9 cellular contexts compared by ENCODE assay signal in genomic region chr6:80005406-80005805, GRCh38. TPM values are rescaled to one million over a fixed set of nuclear protein-coding genes. Genes with fewer than 3 reads are reported as not detected.
A peak's percentile ranks its signal among the peaks of the same experiment; 100 is the strongest.
DNase-seq lines count a peak whose midpoint lies in the region; ATAC-seq and TF ChIP-seq lines count a peak whose summit lies in the region.
"Had no signal": no experiment of that assay in that cellular context is flagged by ENCODE, and none has a peak within 500 bp of the region (broad histone marks: within the 10 kb centered on the region; RNA-seq: fewer than 3 reads in every experiment).

No MANE protein-coding gene starts in this region.

- peak overlapping the region; percentile 90 for H3K4me3 ChIP-seq in SK-N-MC
- peak overlapping the region; percentile 87 for H3K4me3 ChIP-seq in fibroblast of pulmonary artery (replicated peaks; ENCODE audit: low read depth, low read length)

- H3K4me1 Mint-ChIP-seq in activated T-cell treated with anti-CD3 and anti-CD28 coated beads, Interleukin-2, amount 50 U/mL, for 72 hours (ENCODE audit: low read depth): peaks cover 30% of the 10 kb centered on the region
- H3K4me1 Mint-ChIP-seq in stimulated activated memory B cell treated with anti-CD40 and anti-IgM and Interleukin-4, amounts not matched to agents 10 μg/mL and 1 μg/mL and 100 μg/mL, for 72 hours: peaks cover 12% of the 10 kb centered on the region

- H3K36me3 Mint-ChIP-seq in activated T-cell treated with anti-CD3 and anti-CD28 coated beads, Interleukin-2, amount 50 U/mL, for 72 hours (ENCODE audit: insufficient read depth in 2 of 2): peaks cover 9 to 32% of the 10 kb centered on the region in 2 donors
- H3K36me3 Mint-ChIP-seq in stimulated activated memory B cell treated with anti-CD40 and anti-IgM and Interleukin-4, amounts not matched to agents 10 μg/mL and 1 μg/mL and 100 μg/mL, for 72 hours: no peaks in the 10 kb centered on the region

- peak overlapping the region; percentile 68 for H3K9ac ChIP-seq in SK-N-MC (ENCODE audit: insufficient read length)

- peaks cover 44% of the 10 kb centered on the region for H3K36me3 ChIP-seq in SK-N-MC (ENCODE audit: insufficient read depth, low read length)

- no peak for TF ChIP-seq CTCF in fibroblast of pulmonary artery (IDR thresholded peaks at IDR 0.05; ENCODE audit: low read length, missing control alignments)

- no peak overlapping the region for H3K27ac ChIP-seq in SK-N-MC

- no peak overlapping the region for H3K27ac Mint-ChIP-seq in activated T-cell treated with anti-CD3 and anti-CD28 coated beads, Interleukin-2, amount 50 U/mL, for 72 hours
- no peak overlapping the region for H3K27ac Mint-ChIP-seq in stimulated activated memory B cell treated with anti-CD40 and anti-IgM and Interleukin-4, amounts not matched to agents 10 μg/mL and 1 μg/mL and 100 μg/mL, for 72 hours

- no peaks in the 10 kb centered on the region for H3K9me3 ChIP-seq in SK-N-MC (ENCODE audit: low read depth, low read length)

- peak overlapping the region; percentile 87 to 93 for H3K4me3 Mint-ChIP-seq in activated T-cell treated with anti-CD3 and anti-CD28 coated beads, Interleukin-2, amount 50 U/mL, for 72 hours
- H3K4me3 Mint-ChIP-seq in stimulated activated memory B cell treated with anti-CD40 and anti-IgM and Interleukin-4, amounts not matched to agents 10 μg/mL and 1 μg/mL and 100 μg/mL, for 72 hours: peak overlapping the region; percentile 98

- H3K9me3 Mint-ChIP-seq in activated T-cell treated with anti-CD3 and anti-CD28 coated beads, Interleukin-2, amount 50 U/mL, for 72 hours: no peaks in the 10 kb centered on the region
- H3K9me3 Mint-ChIP-seq in stimulated activated memory B cell treated with anti-CD40 and anti-IgM and Interleukin-4, amounts not matched to agents 10 μg/mL and 1 μg/mL and 100 μg/mL, for 72 hours: no peaks in the 10 kb centered on the region

- H3K27me3 Mint-ChIP-seq in activated T-cell treated with anti-CD3 and anti-CD28 coated beads, Interleukin-2, amount 50 U/mL, for 72 hours (ENCODE audit: low read depth): no peaks in the 10 kb centered on the region
- no peaks in the 10 kb centered on the region for H3K27me3 Mint-ChIP-seq in stimulated activated memory B cell treated with anti-CD40 and anti-IgM and Interleukin-4, amounts not matched to agents 10 μg/mL and 1 μg/mL and 100 μg/mL, for 72 hours

- intact Hi-C loops in Right ventricle myocardium superior (cut with DNase I): no loop called here

- ATAC-seq in activated T-cell treated with anti-CD3 and anti-CD28 coated beads, Interleukin-2, amount 50 U/mL, for 72 hours (replicated peaks in 1 of 2): no peak
- ATAC-seq in stimulated activated memory B cell treated with anti-CD40 and anti-IgM and Interleukin-4, amounts not matched to agents 10 μg/mL and 1 μg/mL and 100 μg/mL, for 72 hours: no peak
- no peak for ATAC-seq in Right ventricle myocardium superior (ENCODE audit: poor library complexity)

- DNase-seq in activated T-cell treated with anti-CD3 and anti-CD28 coated beads, Interleukin-2, amount 50 U/mL, for 72 hours: no peak
- no peak for DNase-seq in activated T-cell treated with anti-CD3 and anti-CD28 coated beads, Interleukin-2, amount 50 U/mL, for 1 hour
- DNase-seq in SK-N-MC (ENCODE audit: low read depth, low spot score) (no peak), fibroblast of pulmonary artery (ENCODE audit: low read depth) (no peak), Right ventricle myocardium superior (no peak), germinal center (ENCODE audit: low spot score) (no peak), COR-L47 (lab: John Stamatoyannopoulos, UW) (no peak)
- DNase-seq: NCI-H526 had no signal

RNA-seq across cellular contexts. Expression of gene TTK, which starts 1.0 kb away (rescaled TPM):
- total RNA-seq in activated T-cell treated with anti-CD3 and anti-CD28 coated beads, Interleukin-2, amount 50 U/mL, for 72 hours: 10 to 100 TPM; 34.8 to 37.9 TPM
- total RNA-seq in Right ventricle myocardium superior: 0.32 TPM

RNA-seq across cellular contexts. Expression of gene ELOVL4, which starts 58.1 kb away (rescaled TPM):
- total RNA-seq in activated T-cell treated with anti-CD3 and anti-CD28 coated beads, Interleukin-2, amount 50 U/mL, for 72 hours: 1 to 10 TPM; 1.8 to 2.1 TPM
- total RNA-seq in Right ventricle myocardium superior: 0.13 TPM

Comparison
In these comparisons a context has a peak if more than half of its experiments do, and no peak if none do; other contexts are left out.
1. RNA of gene TTK, which starts 1.0 kb away (total RNA-seq): 34.8 to 37.9 TPM in activated T-cell treated with anti-CD3 and anti-CD28 coated beads, Interleukin-2, amount 50 U/mL, for 72 hours; 0.32 TPM in Right ventricle myocardium superior (single experiment); every median in the first group is over 10 times any median in the second.